ENCODE assay signal across 16 cellular contexts in the genomic region with DNA sequence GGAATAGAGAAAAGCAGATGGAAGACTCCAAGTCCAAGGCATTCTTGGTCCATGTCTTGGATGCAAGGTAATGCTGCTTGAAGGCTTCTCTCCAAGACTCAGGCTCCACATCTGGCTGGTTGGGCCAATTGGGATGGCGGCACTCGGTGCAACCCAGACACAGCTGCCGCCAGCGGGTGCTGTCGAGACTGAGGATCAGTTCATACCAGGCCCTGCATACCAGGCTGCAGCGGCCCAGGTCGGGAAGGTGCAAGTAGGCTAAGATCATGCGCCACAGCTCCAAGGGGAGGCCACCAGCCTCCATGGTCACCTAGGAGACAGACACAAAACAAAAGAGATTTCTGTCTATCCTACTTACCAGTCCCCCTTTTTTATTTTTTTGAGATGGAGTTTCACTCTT. TPM values are rescaled to one million over a fixed set of nuclear protein-coding genes. Genes with fewer than 3 reads are reported as not detected.
A peak's percentile ranks its signal among the peaks of the same experiment; 100 is the strongest.
DNase-seq lines count a peak whose midpoint lies in the region; TF ChIP-seq lines count a peak whose summit lies in the region.
"Had no signal": no experiment of that assay in that cellular context is flagged by ENCODE, and none has a peak within 500 bp of the region (broad histone marks: within the 10 kb centered on the region; RNA-seq: fewer than 3 reads in every experiment).

No MANE protein-coding gene starts in this region.

- H3K36me3 Mint-ChIP-seq in endodermal cell (ENCODE audit: low read depth) = peaks cover 68% of the 10 kb centered on the region
- peaks cover 3% of the 10 kb centered on the region for H3K36me3 Mint-ChIP-seq in progenitor cell of endocrine pancreas (ENCODE audit: insufficient read depth)

- H3K4me3 ChIP-seq in endodermal cell (ENCODE audit: low read length) = no peak overlapping the region
- H3K4me3 ChIP-seq in thyroid gland (replicated peaks in 1 of 3) = no peak overlapping the region
- H3K4me3 ChIP-seq in H7 (ENCODE audit: insufficient read depth, low read depth, low read length) = no peak overlapping the region
- H3K4me3 ChIP-seq: GM23248 had no signal

- H3K9me3 ChIP-seq in endodermal cell (ENCODE audit: control insufficient read depth, low read length) (no peaks in the 10 kb centered on the region), thyroid gland (no peaks in the 10 kb centered on the region)
- H3K9me3 ChIP-seq: BE2C had no signal

- DNase-seq in endodermal cell (no peak), progenitor cell of endocrine pancreas (ENCODE audit: low spot score, unreplicated experiment) (no peak), thyroid gland (no peak), activated T-cell treated with anti-CD3 and anti-CD28 coated beads for 4 hours (no peak), H7 (no peak), NCI-H2029 treated with DMSO at 0.1 percent for 48 hours (lab: John Stamatoyannopoulos, UW) (no peak)
- DNase-seq: ACHN; BE2C; CD4-positive, alpha-beta memory T cell; DMS153; DMS79; GDM1; GM23248; HCEC 1CT had no signal

- H3K27me3 Mint-ChIP-seq in endodermal cell (ENCODE audit: insufficient read depth) = no peaks in the 10 kb centered on the region
- no peaks in the 10 kb centered on the region for H3K27me3 Mint-ChIP-seq in progenitor cell of endocrine pancreas
- H3K27me3 Mint-ChIP-seq: CD4-positive, alpha-beta memory T cell had no signal

- no peaks in the 10 kb centered on the region for H3K27me3 ChIP-seq in endodermal cell (ENCODE audit: control insufficient read depth, insufficient read depth, low read length, poor library complexity, severe bottlenecking)
- H3K27me3 ChIP-seq in thyroid gland = no peaks in the 10 kb centered on the region
- no peaks in the 10 kb centered on the region for H3K27me3 ChIP-seq in H7 (ENCODE audit: control insufficient read depth, insufficient read depth, low read length)
- H3K27me3 ChIP-seq: BE2C had no signal

- H3K9ac ChIP-seq in endodermal cell (ENCODE audit: extremely low read depth, low read length, poor library complexity, severe bottlenecking) = no peak overlapping the region
- H3K9ac ChIP-seq: GM23248 had no signal

- H3K36me3 ChIP-seq in endodermal cell (ENCODE audit: control insufficient read depth, insufficient read depth, low read length) = peaks cover 61% of the 10 kb centered on the region
- H3K36me3 ChIP-seq in thyroid gland = peaks cover 7 to 9% of the 10 kb centered on the region in 2 donors
- H3K36me3 ChIP-seq in H7 (replicated peaks; ENCODE audit: control insufficient read depth, insufficient read depth, low read length) = peaks cover 7% of the 10 kb centered on the region

- TF ChIP-seq POLR2A in thyroid gland (IDR thresholded peaks at IDR 0.05) = no peak

- WGBS in endodermal cell (ENCODE audit: insufficient coverage in 1 of 2, insufficient read length in 1 of 2), 2 experiments = 93 to 96% methylated on average over 6 to 8 of the region's 8 CpGs
- 95 to 98% methylated on average over 7 to 8 of the region's 8 CpGs for WGBS in thyroid gland, 2 donors

- H3K4me1 Mint-ChIP-seq in endodermal cell (no peaks in the 10 kb centered on the region), progenitor cell of endocrine pancreas (ENCODE audit: low read depth) (no peaks in the 10 kb centered on the region)
- H3K4me1 Mint-ChIP-seq: CD4-positive, alpha-beta memory T cell had no signal

- H3K27ac Mint-ChIP-seq in endodermal cell = peak overlapping the region; percentile 26
- H3K27ac Mint-ChIP-seq in progenitor cell of endocrine pancreas = peak overlapping the region; percentile 24

- H3K9me3 Mint-ChIP-seq in endodermal cell = no peaks in the 10 kb centered on the region
- H3K9me3 Mint-ChIP-seq in progenitor cell of endocrine pancreas (ENCODE audit: low read depth) = no peaks in the 10 kb centered on the region
- H3K9me3 Mint-ChIP-seq: CD4-positive, alpha-beta memory T cell had no signal

- H3K4me1 ChIP-seq in endodermal cell (ENCODE audit: control insufficient read depth, insufficient read depth, low read length) (no peaks in the 10 kb centered on the region), thyroid gland (peaks cover 10 to 17% of the 10 kb centered on the region in 2 donors)
- H3K4me1 ChIP-seq: BE2C had no signal

- intact Hi-C loops in thyroid gland (cut with DNase I) = no loop called here

- H3K4me3 Mint-ChIP-seq in endodermal cell (no peak overlapping the region), progenitor cell of endocrine pancreas (ENCODE audit: low read depth) (no peak overlapping the region)
- H3K4me3 Mint-ChIP-seq: CD4-positive, alpha-beta memory T cell had no signal

- TF ChIP-seq CTCF in C4-2B (conservative IDR thresholded peaks at IDR 0.05) (no peak), endodermal cell (conservative IDR thresholded peaks at IDR 0.05) (no peak), progenitor cell of endocrine pancreas (IDR thresholded peaks at IDR 0.05; ENCODE audit: unreplicated experiment) (no peak), thyroid gland (IDR thresholded peaks at IDR 0.05) (no peak)

- H3K27ac ChIP-seq in C4-2B (peak overlapping the region; percentile 78), endodermal cell (ENCODE audit: low read depth, low read length) (no peak overlapping the region), thyroid gland (peak overlapping the region; percentile 33 to 53 (median 45))
- H3K27ac ChIP-seq: GM23248, HL-60 had no signal

RNA-seq across cellular contexts. Expression of a gene that starts 34.7 kb away (rescaled TPM):
- total RNA-seq in endodermal cell (10 to 100 TPM; 19.5 to 26.6 TPM), progenitor cell of endocrine pancreas (22.0 TPM in 2 replicates), thyroid gland (10 to 100 TPM in 2 of 4 donors, 1 to 10 TPM in 2; 6.6 to 17.5 (median 12.2) TPM)
- 22.5 TPM for polyA plus RNA-seq in endodermal cell (2013, experiment 1 of 2)
- polyA plus RNA-seq in endodermal cell (2013, experiment 2 of 2) = 21.2 TPM
- 13.3 and 17.4 TPM in 2 replicates for total RNA-seq in H7 (2014; rRNA removed; shearing (Covaris generic))

RNA-seq across cellular contexts. Expression of a gene that starts 50.9 kb away (rescaled TPM):
- total RNA-seq in endodermal cell (100 to 1,000 TPM; 110 to 115 TPM), progenitor cell of endocrine pancreas (100 and 103 TPM in 2 replicates), thyroid gland (100 to 1,000 TPM in 2 of 4 donors, 10 to 100 TPM in 2; 56.7 to 110 (median 85.0) TPM)
- polyA plus RNA-seq in endodermal cell (2013, experiment 1 of 2) = 162 TPM
- 152 TPM for polyA plus RNA-seq in endodermal cell (2013, experiment 2 of 2)
- total RNA-seq in H7 (2014; rRNA removed; shearing (Covaris generic)) = 157 and 164 TPM in 2 replicates

RNA-seq across cellular contexts. Expression of a gene that starts 55.7 kb away (rescaled TPM):
- total RNA-seq in endodermal cell (10 to 100 TPM; 23.5 to 25.2 TPM), progenitor cell of endocrine pancreas (22.2 and 22.4 TPM in 2 replicates), thyroid gland (10 to 100 TPM; 14.8 to 23.3 (median 18.5) TPM)
- 22.3 TPM for polyA plus RNA-seq in endodermal cell (2013, experiment 1 of 2)
- polyA plus RNA-seq in endodermal cell (2013, experiment 2 of 2) = 21.5 TPM
- total RNA-seq in H7 (2014; rRNA removed; shearing (Covaris generic)) = 33.5 and 41.3 TPM in 2 replicates
